In genomic region chr7:30348083-30348560, GRCh38 we compare ENCODE assay signal across 8 cellular contexts.
DNase-seq lines count a peak whose midpoint lies in the region; ATAC-seq, FAIRE-seq and TF ChIP-seq lines count a peak whose summit lies in the region.

No MANE protein-coding gene starts in this region.

- H3K9me3 ChIP-seq in small intestine (ENCODE audit: control insufficient read depth, low read depth), result no peaks in the 10 kb centered on the region

- TF ChIP-seq CTCF in GM06990 (IDR thresholded peaks at IDR 0.05; ENCODE audit: insufficient read depth, low read length, poor library complexity, severe bottlenecking), result no peak

- peak overlapping the region; percentile 46 for H3K4me3 ChIP-seq in GM06990 (replicated peaks; ENCODE audit: low read depth, low read length)
- H3K4me3 ChIP-seq in Jurkat, Clone E6-1 (ENCODE audit: low read length), result no peak overlapping the region
- H3K4me3 ChIP-seq in small intestine (ENCODE audit: low read depth in 1 of 2, low read length in 2 of 2), result no peak overlapping the region

- DNase-seq in GM06990 (ENCODE audit: extremely low read depth, insufficient read length) (peak; percentile 74), epithelial cell of prostate (ENCODE audit: low read depth, low spot score) (peak; percentile 76), small intestine (peak; percentile 59), midbrain (lab: John Stamatoyannopoulos, UW) (no peak), NCI-H1092 (lab: John Stamatoyannopoulos, UW) (no peak)
- DNase-seq in Jurkat, Clone E6-1 (ENCODE audit: low read depth, low spot score), result peak; percentile 88

- 45 to 81% (median 56%) methylated on average over 2 of the region's 2 CpGs for WGBS in small intestine, 3 donors

- peak; percentile 78 for ATAC-seq in GM21786 (IDR thresholded peaks at IDR 0.05; ENCODE audit: unreplicated experiment)
- peak; percentile 89 to 91 for ATAC-seq in activated CD4-positive, CD25-positive, alpha-beta regulatory T cell treated with anti-CD3 and anti-CD28 coated beads, Interleukin-2, amount 50 U/mL, for 24 hours

- H3K4me1 ChIP-seq in small intestine (ENCODE audit: control insufficient read depth in 2 of 2, insufficient read depth in 1 of 2, low read depth in 1 of 2, low read length in 1 of 2), result peaks cover 0 to 3% of the 10 kb centered on the region in 2 donors

- no peaks in the 10 kb centered on the region for H3K36me3 ChIP-seq in GM06990 (ENCODE audit: control insufficient read depth, insufficient read depth, low read length)
- no peaks in the 10 kb centered on the region for H3K36me3 ChIP-seq in small intestine (ENCODE audit: control insufficient read depth in 2 of 2, insufficient read depth in 2 of 2, low read length in 2 of 2)

- FAIRE-seq in small intestine (lab: Jason Lieb, UNC), result no peak

- H3K27ac ChIP-seq in epithelial cell of prostate (peak overlapping the region; percentile 65), small intestine (ENCODE audit: low read depth in 1 of 2, low read length in 1 of 2) (peak overlapping the region in 1 of 2 donors; percentile 82)

- H3K27me3 ChIP-seq in GM06990 (replicated peaks; ENCODE audit: control insufficient read depth, insufficient read depth, low read length), result no peaks in the 10 kb centered on the region
- H3K27me3 ChIP-seq in small intestine (ENCODE audit: control insufficient read depth in 2 of 2, insufficient read depth in 2 of 2, low read length in 2 of 2), result no peaks in the 10 kb centered on the region

Comparison
In these comparisons a context has a peak if more than half of its experiments do, and no peak if none do; other contexts are left out.
1. DNase-seq: peak in GM06990 (single experiment), Jurkat, Clone E6-1 (single experiment), epithelial cell of prostate (single experiment) and small intestine (single experiment); none in midbrain (single experiment) and NCI-H1092 (single experiment).